ENCODE assay signal across 11 cellular contexts in the genomic region with DNA sequence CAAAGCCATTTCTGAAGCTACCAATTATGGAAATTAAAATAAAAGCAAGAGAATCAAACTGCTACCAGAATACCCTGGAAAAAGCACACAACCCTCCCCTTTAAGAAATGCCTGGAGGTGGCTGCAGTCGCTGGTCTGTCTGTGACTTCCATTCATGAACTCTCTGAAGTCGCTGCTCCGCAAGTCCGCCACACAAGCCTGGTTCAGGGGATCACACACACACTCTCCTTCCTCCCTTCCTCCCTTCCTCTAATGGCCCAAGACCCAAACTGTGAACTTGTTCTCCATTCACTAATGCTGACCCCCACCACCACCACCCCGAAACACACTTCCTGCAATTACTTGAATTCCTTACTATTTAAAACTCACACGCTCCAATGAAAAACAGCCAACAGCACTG. TPM values are rescaled to one million over a fixed set of nuclear protein-coding genes. Genes with fewer than 3 reads are reported as not detected.
DNase-seq lines count a peak whose midpoint lies in the region; ATAC-seq and TF ChIP-seq lines count a peak whose summit lies in the region.
"Had no signal": no experiment of that assay in that cellular context is flagged by ENCODE, and none has a peak within 500 bp of the region (broad histone marks: within the 10 kb centered on the region; RNA-seq: fewer than 3 reads in every experiment).

No MANE protein-coding gene starts in this region.

- H3K27me3 ChIP-seq in left ventricle myocardium inferior (ENCODE audit: low read depth), result peaks cover 82% of the 10 kb centered on the region
- no peaks in the 10 kb centered on the region for H3K27me3 ChIP-seq in prostate gland (replicated peaks; ENCODE audit: insufficient read depth)
- no peaks in the 10 kb centered on the region for H3K27me3 ChIP-seq in CD8-positive, alpha-beta memory T cell (ENCODE audit: insufficient read depth, low read length, poor library complexity, severe bottlenecking)

- no peaks in the 10 kb centered on the region for H4K20me1 ChIP-seq in OCI-LY7 (ENCODE audit: insufficient read depth, low read length)

- no peaks in the 10 kb centered on the region for H3K9me2 ChIP-seq in OCI-LY7 (ENCODE audit: insufficient read depth, low read length)

- intact Hi-C loops in OCI-LY7 (cut with micrococcal nuclease; ENCODE audit: unreplicated experiment), result loop anchor here (2.0 to 5.0 kb wide), 3 partner anchors 30 to 620 kb away; no protein-coding TSS in a partner anchor
- intact Hi-C loops in left ventricle myocardium inferior (cut with micrococcal nuclease), result no loop called here
- intact Hi-C loops in prostate gland (cut with DNase I), result no loop called here

- no peaks in the 10 kb centered on the region for H3K9me3 ChIP-seq in OCI-LY7 (ENCODE audit: low read length)
- no peaks in the 10 kb centered on the region for H3K9me3 ChIP-seq in left ventricle myocardium inferior (replicated peaks)
- H3K9me3 ChIP-seq in prostate gland, result no peaks in the 10 kb centered on the region
- no peaks in the 10 kb centered on the region for H3K9me3 ChIP-seq in CD8-positive, alpha-beta memory T cell (ENCODE audit: low read length)

- DNase-seq in ELF-1 (ENCODE audit: low read depth, low spot score), result peak; percentile 33
- DNase-seq in OCI-LY7 (ENCODE audit: low spot score), result no peak
- DNase-seq in left ventricle myocardium inferior, result no peak
- no peak for DNase-seq in prostate gland (ENCODE audit: low spot score)
- no peak for DNase-seq in KG1 (lab: John Stamatoyannopoulos, UW)
- no peak for DNase-seq in CD8-positive, alpha-beta memory T cell
- DNase-seq: activated CD4-positive, alpha-beta T cell treated with anti-CD3 and anti-CD28 coated beads for 1 hour; cerebellar nuclear complex; DND-41 had no signal

- no peak overlapping the region for H3K27ac Mint-ChIP-seq in CD8-positive, alpha-beta memory T cell

- H3K4me3 ChIP-seq in OCI-LY7 (ENCODE audit: low read depth, low read length, poor library complexity, severe bottlenecking), result peak overlapping the region; percentile 77
- H3K4me3 ChIP-seq in left ventricle myocardium inferior, result peak overlapping the region; percentile 66
- H3K4me3 ChIP-seq in prostate gland, result peak overlapping the region; percentile 23 to 32
- H3K4me3 ChIP-seq in CD8-positive, alpha-beta memory T cell (ENCODE audit: low read length), result no peak overlapping the region

- no peak for TF ChIP-seq CTCF in OCI-LY7 (conservative IDR thresholded peaks at IDR 0.05; ENCODE audit: low read length)
- no peak for TF ChIP-seq CTCF in left ventricle myocardium inferior (IDR thresholded peaks at IDR 0.05; ENCODE audit: borderline replicate concordance)
- TF ChIP-seq CTCF in prostate gland (IDR thresholded peaks at IDR 0.05), result no peak

- peaks cover 11 to 25% of the 10 kb centered on the region in 2 donors for H3K27me3 Mint-ChIP-seq in CD8-positive, alpha-beta memory T cell

- H3K79me2 ChIP-seq in OCI-LY7 (ENCODE audit: insufficient read depth, low read depth, low read length), result peaks cover 19% of the 10 kb centered on the region; the same call in 1 of the 2 replicates

- peak overlapping the region; percentile 46; the same call in 1 of the 2 replicates for H2AFZ ChIP-seq in OCI-LY7 (ENCODE audit: low read length)

- no peak overlapping the region for H3K4me3 Mint-ChIP-seq in CD8-positive, alpha-beta memory T cell

- no TSS peak for BruUV-seq in OCI-LY7 (replicated peaks; lab: Mats Ljungman, UMichigan)

- 71% methylated on average over 6 of the region's 6 CpGs for WGBS in prostate gland

- H3K4me1 Mint-ChIP-seq in CD8-positive, alpha-beta memory T cell, result no peaks in the 10 kb centered on the region

- peaks cover 61% of the 10 kb centered on the region for H3K4me1 ChIP-seq in OCI-LY7 (ENCODE audit: insufficient read depth, low read length, poor library complexity, severe bottlenecking)
- H3K4me1 ChIP-seq in left ventricle myocardium inferior, result peaks cover 23% of the 10 kb centered on the region
- no peaks in the 10 kb centered on the region for H3K4me1 ChIP-seq in prostate gland (replicated peaks)
- H3K4me1 ChIP-seq in CD8-positive, alpha-beta memory T cell (ENCODE audit: insufficient read depth, low read length), result no peaks in the 10 kb centered on the region

- CTCF ChIA-PET in OCI-LY7 (lab: Charles Lee; ENCODE audit: unreplicated experiment), result no interaction called here
- CTCF ChIA-PET in CD8-positive, alpha-beta memory T cell (lab: Charles Lee), result no interaction called here

- H3K9me3 Mint-ChIP-seq in CD8-positive, alpha-beta memory T cell, result peaks cover 5 to 20% (median 15%) of the 10 kb centered on the region in 5 donors

- H3K27ac ChIP-seq in OCI-LY7 (ENCODE audit: low read depth, low read length, poor library complexity, severe bottlenecking) (peak overlapping the region; percentile 80), left ventricle myocardium inferior (replicated peaks) (peak overlapping the region; percentile 76), prostate gland (peak overlapping the region; percentile 25 to 48)
- no peak overlapping the region for H3K27ac ChIP-seq in CD8-positive, alpha-beta memory T cell (ENCODE audit: low read depth, low read length)

- no peak for TF ChIP-seq POLR2A in prostate gland (IDR thresholded peaks at IDR 0.05)

- H3K36me3 ChIP-seq in OCI-LY7 (ENCODE audit: insufficient read depth, low read length) (no peaks in the 10 kb centered on the region), left ventricle myocardium inferior (no peaks in the 10 kb centered on the region), prostate gland (no peaks in the 10 kb centered on the region)
- no peaks in the 10 kb centered on the region for H3K36me3 ChIP-seq in CD8-positive, alpha-beta memory T cell (ENCODE audit: insufficient read depth, low read length)

- POLR2A ChIA-PET in OCI-LY7 (lab: Charles Lee), result interaction anchor here (0.7 to 3.0 kb wide), 8 partner anchors 8 to 621 kb away, joined by 3 to 31 read pairs (median 4); no protein-coding TSS in a partner anchor
- POLR2A ChIA-PET in CD8-positive, alpha-beta memory T cell (lab: Charles Lee), result no interaction called here

- H3K36me3 Mint-ChIP-seq in CD8-positive, alpha-beta memory T cell, result no peaks in the 10 kb centered on the region

- ATAC-seq in HG03045 (IDR thresholded peaks at IDR 0.05; ENCODE audit: unreplicated experiment) (no peak), GM18502 (IDR thresholded peaks at IDR 0.05; ENCODE audit: poor library complexity, unreplicated experiment) (no peak)

- H3K4me2 ChIP-seq in OCI-LY7 (ENCODE audit: low read length), result peak overlapping the region; percentile 80

RNA-seq across cellular contexts. Expression of gene LMO3, which starts 1.0 kb away (rescaled TPM):
- total RNA-seq in OCI-LY7 (2014; rRNA removed; shearing (Covaris generic)), result 12.3 and 13.1 TPM in 2 replicates
- total RNA-seq in OCI-LY7 (2022) (10.6 and 14.5 TPM in 2 replicates), left ventricle myocardium inferior (1.5 TPM), prostate gland (1 to 10 TPM; 3.7 to 9.6 TPM)
- not detected for total RNA-seq in CD8-positive, alpha-beta memory T cell
- polyA plus RNA-seq in CD8-positive, alpha-beta memory T cell, result not detected
